8 cellular contexts compared by ENCODE assay signal in the genomic region with DNA sequence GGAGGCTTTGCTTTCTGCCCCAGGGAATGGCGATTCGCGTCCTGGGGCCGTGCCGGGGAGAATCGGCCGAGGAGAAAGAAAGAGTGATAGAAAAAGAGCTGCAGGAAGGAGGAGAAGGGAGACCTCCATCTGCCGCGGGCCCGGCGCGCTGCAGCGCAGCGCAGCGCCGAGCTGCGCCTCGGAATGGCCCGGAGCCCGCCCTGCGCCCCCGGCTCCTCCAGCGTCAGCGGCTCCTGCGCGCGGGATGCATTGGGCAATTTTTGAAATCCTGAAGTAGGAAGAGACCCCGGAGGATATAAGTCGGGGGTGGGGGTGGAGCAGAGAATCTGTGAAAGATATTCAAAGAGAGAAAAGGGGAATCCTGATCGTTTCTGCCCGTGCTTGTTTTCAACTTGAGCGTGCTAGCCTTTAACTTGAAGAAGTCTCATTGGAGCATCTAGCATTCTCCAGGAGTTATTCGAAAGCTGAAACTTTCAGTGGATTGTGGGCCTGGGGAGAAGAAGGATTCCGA. TPM values are rescaled to one million over a fixed set of nuclear protein-coding genes. Genes with fewer than 3 reads are reported as not detected.
DNase-seq lines count a peak whose midpoint lies in the region; ATAC-seq and TF ChIP-seq lines count a peak whose summit lies in the region.

No MANE protein-coding gene starts in this region.

- peak overlapping the region; percentile 4 to 25 for H3K4me3 Mint-ChIP-seq in effector memory CD8-positive, alpha-beta T cell

- H3K9me3 Mint-ChIP-seq in effector memory CD8-positive, alpha-beta T cell: no peaks in the 10 kb centered on the region

- no peak overlapping the region for H3K4me3 ChIP-seq in GM06990 (replicated peaks; ENCODE audit: low read depth, low read length)
- H3K4me3 ChIP-seq in lung: peak overlapping the region; percentile 72

- H3K9me3 ChIP-seq in lung (ENCODE audit: control insufficient read depth in 2 of 2, insufficient read depth in 1 of 2, low read length in 1 of 2): no peaks in the 10 kb centered on the region

- H3K4me1 Mint-ChIP-seq in effector memory CD8-positive, alpha-beta T cell (ENCODE audit: low read depth in 2 of 2): peaks cover 0 to 7% of the 10 kb centered on the region in 2 donors

- peaks cover 0 to 8% of the 10 kb centered on the region in 2 donors for H3K4me1 ChIP-seq in lung (ENCODE audit: control insufficient read depth in 2 of 2, insufficient read depth in 2 of 2, low read length in 2 of 2)

- H3K27me3 ChIP-seq in GM06990 (replicated peaks; ENCODE audit: control insufficient read depth, insufficient read depth, low read length): no peaks in the 10 kb centered on the region
- H3K27me3 ChIP-seq in lung (ENCODE audit: control insufficient read depth, insufficient read depth): no peaks in the 10 kb centered on the region

- no peak for TF ChIP-seq CTCF in GM06990 (IDR thresholded peaks at IDR 0.05; ENCODE audit: insufficient read depth, low read length, poor library complexity, severe bottlenecking)
- TF ChIP-seq CTCF in lung (IDR thresholded peaks at IDR 0.05; ENCODE audit: control extremely low read depth, extremely low read depth): no peak

- WGBS in lung, 2 donors: 1% methylated on average over 34 of the region's 34 CpGs

- H3K36me3 Mint-ChIP-seq in effector memory CD8-positive, alpha-beta T cell (ENCODE audit: insufficient read depth): peaks cover 4% of the 10 kb centered on the region

- peaks cover 40 to 51% of the 10 kb centered on the region in 2 donors for H3K27me3 Mint-ChIP-seq in effector memory CD8-positive, alpha-beta T cell

- H3K27ac Mint-ChIP-seq in effector memory CD8-positive, alpha-beta T cell: no peak overlapping the region

- H3K36me3 ChIP-seq in GM06990 (ENCODE audit: control insufficient read depth, insufficient read depth, low read length) (no peaks in the 10 kb centered on the region), lung (ENCODE audit: control insufficient read depth in 2 of 2, insufficient read depth in 2 of 2, low read length in 2 of 2) (no peaks in the 10 kb centered on the region)

- H3K27ac ChIP-seq in lung (ENCODE audit: low read depth in 1 of 2, low read length in 1 of 2) (peak overlapping the region; percentile 76 to 99), temporal lobe (ENCODE audit: low read depth, low read length) (peak overlapping the region; percentile 66)

- DNase-seq in GM06990 (ENCODE audit: extremely low read depth, insufficient read length) (peak; percentile 6), NCI-H69 (lab: John Stamatoyannopoulos, UW) (peak; percentile 74), lung (ENCODE audit: low spot score) (no peak)
- DNase-seq in effector memory CD8-positive, alpha-beta T cell: no peak

- no peak for ATAC-seq in effector memory CD8-positive, alpha-beta T cell (replicated peaks)
- ATAC-seq in lung (ENCODE audit: insufficient read depth, low FRiP score) (peak; percentile 44), HG03159 (IDR thresholded peaks at IDR 0.05; ENCODE audit: unreplicated experiment) (no peak), GM19395 (IDR thresholded peaks at IDR 0.05; ENCODE audit: unreplicated experiment) (no peak), esophagus mucosa (no peak)

RNA-seq across cellular contexts. Expression of a gene that starts 0.4 kb away (rescaled TPM):
- 10 to 100 TPM in 1 of 2 donors, 1 to 10 TPM in 1; 5.2 to 15.8 TPM for total RNA-seq in lung
- 1 to 10 TPM; 1.5 TPM for polyA plus RNA-seq in lung
- total RNA-seq in temporal lobe: 5.7 TPM
- 0.56 TPM for total RNA-seq in esophagus mucosa

Comparison
In these comparisons a context has a peak if more than half of its experiments do, and no peak if none do; other contexts are left out.
1. DNase-seq: peak in GM06990 (single experiment) and NCI-H69 (single experiment); none in effector memory CD8-positive, alpha-beta T cell (0 of 3) and lung (single experiment).